Comparison of ENCODE assay signal across 18 cellular contexts in genomic region chr1:31752952-31753351, GRCh38. TPM values are rescaled to one million over a fixed set of nuclear protein-coding genes. Genes with fewer than 3 reads are reported as not detected.
DNase-seq lines count a peak whose midpoint lies in the region; ATAC-seq, FAIRE-seq and TF ChIP-seq lines count a peak whose summit lies in the region.
"Had no signal": no experiment of that assay in that cellular context is flagged by ENCODE, and none has a peak within 500 bp of the region (broad histone marks: within the 10 kb centered on the region; RNA-seq: fewer than 3 reads in every experiment).

No MANE protein-coding gene starts in this region.

- H2BK20ac ChIP-seq in H1 (ENCODE audit: low read length), result 0 out of 2 replicates have a peak overlapping the region, but pooled peaks have one; percentile 32

- peaks cover 7% of the 10 kb centered on the region for H3K27me3 Mint-ChIP-seq in activated CD4-positive, alpha-beta T cell treated with anti-CD3 and anti-CD28 coated beads, Interleukin-2, amount 10 ng/mL, durations not matched to agents 7 days and 5 days

- peaks cover 5 to 17% (median 13%) of the 10 kb centered on the region in 4 experiments; a peak in 6 of 7 replicates for H3K4me1 ChIP-seq in H1 (replicated peaks in 1 of 4; ENCODE audit: control insufficient read depth in 3 of 4, insufficient read depth in 4 of 4, low read length in 3 of 4)

- no peak for FAIRE-seq in H1 (lab: Jason Lieb, UNC)
- FAIRE-seq: kidney, TTC549 had no signal

- H4K5ac ChIP-seq in H1 (ENCODE audit: insufficient read length, low read depth, low read length), result no peak overlapping the region

- no peaks in the 10 kb centered on the region for H3K36me3 Mint-ChIP-seq in activated CD4-positive, alpha-beta T cell treated with anti-CD3 and anti-CD28 coated beads, Interleukin-2, amount 10 ng/mL, durations not matched to agents 7 days and 5 days (ENCODE audit: low read depth)

- DNase-seq in C1 segment of cervical spinal cord (lab: John Stamatoyannopoulos, UW) (peak in 9 of 14 donors; percentile 4 to 51 (median 33)), MG63 (peak; percentile 88), H1 (ENCODE audit: low read depth in 1 of 2, low spot score in 2 of 2) (no peak), pons (ENCODE audit: low spot score) (peak; percentile 39), NCI-H1436 (lab: John Stamatoyannopoulos, UW) (no peak), DMS114 treated with DMSO at 0.1 percent for 48 hours (lab: John Stamatoyannopoulos, UW; ENCODE audit: unreplicated experiment) (no peak)
- DNase-seq in activated CD4-positive, alpha-beta T cell treated with anti-CD3 and anti-CD28 coated beads, Interleukin-2, amount 10 ng/mL, durations not matched to agents 7 days and 5 days, result no peak
- DNase-seq: activated CD4-positive, alpha-beta T cell treated with anti-CD3 and anti-CD28 coated beads, Interleukin-2, amount 50 U/mL, for 48 hours; amniotic stem cell; esophagus squamous epithelium; KBM-7; kidney had no signal

- peak overlapping the region; percentile 19 for H3K4ac ChIP-seq in H1 (replicated peaks; ENCODE audit: insufficient read length, low read depth, low read length)

- no peak overlapping the region for H3K4me2 ChIP-seq in H1 (ENCODE audit: insufficient read depth in 1 of 2, low read depth in 2 of 2, low read length in 2 of 2)

- CTCF ChIA-PET in H1 (lab: Charles Lee; ENCODE audit: partially characterized antibody), result interaction anchor here (1.0 to 4.2 kb wide), 14 partner anchors 7 to 124 kb away, joined by 3 to 26 read pairs (median 4); no protein-coding TSS in a partner anchor
- CTCF ChIA-PET in activated CD4-positive, alpha-beta T cell treated with anti-CD3 and anti-CD28 coated beads, Interleukin-2, amount 10 ng/mL, durations not matched to agents 7 days and 5 days (lab: Charles Lee), result interaction anchor here (0.9 kb wide), 1 partner anchor 58 kb away, joined by 3 read pairs; no protein-coding TSS in a partner anchor

- no peak overlapping the region for H3K27ac Mint-ChIP-seq in activated CD4-positive, alpha-beta T cell treated with anti-CD3 and anti-CD28 coated beads, Interleukin-2, amount 10 ng/mL, durations not matched to agents 7 days and 5 days
- H3K27ac Mint-ChIP-seq: B cell had no signal

- H2BK120ac ChIP-seq in H1 (replicated peaks; ENCODE audit: low read depth, low read length), result no peak overlapping the region

- peak overlapping the region; percentile 27; the same call in 1 of the 2 replicates for H2BK12ac ChIP-seq in H1 (ENCODE audit: low read depth, low read length)

- H3K23me2 ChIP-seq in H1 (ENCODE audit: low read depth, low read length), result no peaks in the 10 kb centered on the region

- H3K4me3 Mint-ChIP-seq in activated CD4-positive, alpha-beta T cell treated with anti-CD3 and anti-CD28 coated beads, Interleukin-2, amount 10 ng/mL, durations not matched to agents 7 days and 5 days, result no peak overlapping the region
- H3K4me3 Mint-ChIP-seq: B cell had no signal

- H3K56ac ChIP-seq in H1 (replicated peaks; ENCODE audit: insufficient read length, low read depth, low read length), result no peak overlapping the region

- H3K18ac ChIP-seq in H1 (ENCODE audit: extremely low read depth, low read length), result peak overlapping the region; percentile 71; the same call in 1 of the 2 replicates

- no peak for TF ChIP-seq POLR2A in H1 (IDR thresholded peaks at IDR 0.05; ENCODE audit: control extremely low read depth in 1 of 2, low read depth in 2 of 2, low read length in 2 of 2)

- H3K79me2 ChIP-seq in H1 (ENCODE audit: control insufficient read depth in 1 of 2, insufficient read depth in 2 of 2, low read length in 2 of 2), result no peaks in the 10 kb centered on the region

- ATAC-seq in HG03045 (IDR thresholded peaks at IDR 0.05; ENCODE audit: unreplicated experiment), result no peak

- 0 out of 2 replicates have a peak overlapping the region, but pooled peaks have one; percentile 30 for H3K27ac ChIP-seq in H1 (ENCODE audit: low read depth, low read length)
- H3K27ac ChIP-seq: HL-60, SK-N-MC had no signal

- H4K8ac ChIP-seq in H1 (ENCODE audit: extremely low read depth, insufficient read depth, low read length), result no peak overlapping the region; the same call in 1 of the 2 replicates

- H4K91ac ChIP-seq in H1 (replicated peaks; ENCODE audit: insufficient read length, low read length), result peak overlapping the region; percentile 15

- H3K4me3 ChIP-seq in MG63 (no peak overlapping the region), H1 (ENCODE audit: extremely low read depth in 1 of 4, insufficient read depth in 2 of 4, low read depth in 3 of 4, low read length in 4 of 4) (no peak overlapping the region)
- H3K4me3 ChIP-seq: esophagus squamous epithelium, SK-N-MC had no signal

- H3K9ac ChIP-seq in H1 (replicated peaks in 1 of 4; ENCODE audit: extremely low read depth in 1 of 4, low read depth in 3 of 4, low read length in 3 of 4), result no peak overlapping the region

- H3K9me3 Mint-ChIP-seq in activated CD4-positive, alpha-beta T cell treated with anti-CD3 and anti-CD28 coated beads, Interleukin-2, amount 10 ng/mL, durations not matched to agents 7 days and 5 days, result no peaks in the 10 kb centered on the region

- no peak for TF ChIP-seq CTCF in H1 (IDR thresholded peaks at IDR 0.05; ENCODE audit: control extremely low read depth in 1 of 3, insufficient read depth in 1 of 3, low read depth in 1 of 3, low read length in 3 of 3)

- POLR2A ChIA-PET in H1 (lab: Charles Lee; ENCODE audit: partially characterized antibody), result interaction anchor here (1.1 to 2.7 kb wide), 3 partner anchors 10 to 38 kb away, joined by 3 to 7 read pairs (median 6); no protein-coding TSS in a partner anchor
- POLR2A ChIA-PET in activated CD4-positive, alpha-beta T cell treated with anti-CD3 and anti-CD28 coated beads, Interleukin-2, amount 10 ng/mL, durations not matched to agents 7 days and 5 days (lab: Charles Lee), result no interaction called here

- H3K23ac ChIP-seq in H1 (ENCODE audit: insufficient read length), result no peak overlapping the region

- 0 out of 2 replicates have a peak, but pooled peaks cover 2% of the 10 kb centered on the region for H3K36me3 ChIP-seq in MG63
- no peaks in the 10 kb centered on the region for H3K36me3 ChIP-seq in H1 (ENCODE audit: control insufficient read depth in 2 of 4, insufficient read depth in 4 of 4, low read length in 3 of 4)
- H3K36me3 ChIP-seq: esophagus squamous epithelium had no signal

- H2BK5ac ChIP-seq in H1 (ENCODE audit: low read depth, low read length), result peak overlapping the region; percentile 90

- H2AK5ac ChIP-seq in H1 (ENCODE audit: low read depth, low read length), result peak overlapping the region; percentile 48; the same call in 1 of the 2 replicates

- H3K9me3 ChIP-seq in MG63 (no peaks in the 10 kb centered on the region), H1 (ENCODE audit: insufficient read depth in 2 of 2, low read depth in 1 of 2, low read length in 1 of 2) (no peaks in the 10 kb centered on the region)
- H3K9me3 ChIP-seq: esophagus squamous epithelium had no signal

- no peak for TF ChIP-seq RAD21 in H1 (IDR thresholded peaks at IDR 0.05 in 1 of 2, conservative IDR thresholded peaks at IDR 0.05 in 1 of 2; ENCODE audit: low read depth in 2 of 2, low read length in 2 of 2)

- H3K79me1 ChIP-seq in H1 (ENCODE audit: low read depth, low read length), result no peaks in the 10 kb centered on the region; the same call in 1 of the 2 replicates

- no peak overlapping the region for H2AFZ ChIP-seq in H1 (ENCODE audit: low read length)

- no peak for TF ChIP-seq EP300 in H1 (IDR thresholded peaks at IDR 0.05; ENCODE audit: borderline replicate concordance in 1 of 2, low read depth in 2 of 2, low read length in 2 of 2)

- H3K27me3 ChIP-seq in MG63 (no peaks in the 10 kb centered on the region), H1 (replicated peaks in 1 of 4; ENCODE audit: control insufficient read depth in 3 of 4, extremely low read depth in 1 of 4, insufficient read depth in 3 of 4, low read length in 3 of 4) (no peaks in the 10 kb centered on the region)

- H2BK15ac ChIP-seq in H1 (ENCODE audit: low read length), result peak overlapping the region; percentile 97; the same call in 1 of the 2 replicates

- no peak overlapping the region for H3K14ac ChIP-seq in H1 (ENCODE audit: insufficient read length)

- H3K4me1 Mint-ChIP-seq in activated CD4-positive, alpha-beta T cell treated with anti-CD3 and anti-CD28 coated beads, Interleukin-2, amount 10 ng/mL, durations not matched to agents 7 days and 5 days, result peaks cover 21% of the 10 kb centered on the region

- no peaks in the 10 kb centered on the region for H4K20me1 ChIP-seq in H1 (replicated peaks in 1 of 2; ENCODE audit: control insufficient read depth in 1 of 2, insufficient read depth in 2 of 2, low read length in 2 of 2)

- 86% methylated on average over 7 of the region's 7 CpGs; no CpG with 5 or more reads in 1 of the 2 experiments for WGBS in H1 (ENCODE audit: extremely low coverage in 1 of 2, insufficient coverage in 1 of 2, insufficient read length in 1 of 2, insufficient replicate concordance in 2 of 2, low coverage in 1 of 2, low lambda C conversion rate in 2 of 2, missing lambda C conversion rate in 1 of 2), 2 experiments

RNA-seq across cellular contexts. Expression of gene ADGRB2, which starts 11.2 kb away (rescaled TPM):
- total RNA-seq in MG63 (2014; rRNA removed; shearing (Covaris generic); ENCODE audit: low replicate concordance), result 3.4 and 8.5 TPM in 2 replicates
- 25.8 and 26.2 TPM in 2 replicates for total RNA-seq in H1 (2021; fragmentation: NEBNext Ultra II Directional; extraction: Animal tissue kit (Norgen Biotek cat#: 25700))
- polyA plus RNA-seq in H1 (2011; rRNA removed), result 15.6 and 29.0 TPM in 2 replicates
- 20.6 TPM for polyA plus RNA-seq in H1 (2011; cell fraction: cytosol; rRNA removed)
- polyA plus RNA-seq in H1 (2011; cell fraction: nucleus; rRNA removed), result 126 TPM
- 17.3 to 29.1 TPM (median 22.1 TPM) in 4 replicates for polyA plus RNA-seq in H1 (2012, experiment 1 of 2)
- 15.4 TPM for polyA plus RNA-seq in H1 (2012, experiment 2 of 2)
- polyA plus RNA-seq in H1 (2013, experiment 1 of 2), result 13.4 TPM
- 13.0 TPM for polyA plus RNA-seq in H1 (2013, experiment 2 of 2)
- polyA minus RNA-seq in H1 (2011; rRNA and poly(A)+ RNA removed), result 7.5 and 9.4 TPM in 2 replicates
- 14.0 TPM for polyA minus RNA-seq in H1 (2011; cell fraction: cytosol; rRNA and poly(A)+ RNA removed)
- polyA minus RNA-seq in H1 (2011; cell fraction: nucleus; rRNA and poly(A)+ RNA removed), result 22.9 TPM
- total RNA-seq in activated CD4-positive, alpha-beta T cell treated with anti-CD3 and anti-CD28 coated beads, Interleukin-2, amount 10 ng/mL, durations not matched to agents 7 days and 5 days, result under 1 TPM; 0.27 to 0.31 TPM

RNA-seq across cellular contexts. Expression of gene COL16A1, which starts 49.1 kb away (rescaled TPM):
- 156 and 192 TPM in 2 replicates for total RNA-seq in MG63 (2014; rRNA removed; shearing (Covaris generic); ENCODE audit: low replicate concordance)
- 7.9 and 10.5 TPM in 2 replicates for total RNA-seq in H1 (2021; fragmentation: NEBNext Ultra II Directional; extraction: Animal tissue kit (Norgen Biotek cat#: 25700))
- 2.0 and 3.4 TPM in 2 replicates for polyA plus RNA-seq in H1 (2011; rRNA removed)
- 4.3 TPM for polyA plus RNA-seq in H1 (2011; cell fraction: cytosol; rRNA removed)
- 31.3 TPM for polyA plus RNA-seq in H1 (2011; cell fraction: nucleus; rRNA removed)
- polyA plus RNA-seq in H1 (2012, experiment 1 of 2), result 6.8 to 10.8 TPM (median 7.9 TPM) in 4 replicates
- polyA plus RNA-seq in H1 (2012, experiment 2 of 2), result 2.9 TPM
- 4.2 TPM for polyA plus RNA-seq in H1 (2013, experiment 1 of 2)
- polyA plus RNA-seq in H1 (2013, experiment 2 of 2), result 3.6 TPM
- 3.3 and 4.2 TPM in 2 replicates for polyA minus RNA-seq in H1 (2011; rRNA and poly(A)+ RNA removed)
- polyA minus RNA-seq in H1 (2011; cell fraction: cytosol; rRNA and poly(A)+ RNA removed), result 6.8 TPM
- polyA minus RNA-seq in H1 (2011; cell fraction: nucleus; rRNA and poly(A)+ RNA removed), result 8.7 TPM
- total RNA-seq in activated CD4-positive, alpha-beta T cell treated with anti-CD3 and anti-CD28 coated beads, Interleukin-2, amount 10 ng/mL, durations not matched to agents 7 days and 5 days, result not detected
- total RNA-seq: B cell, OCI-LY7 had no signal

Comparison
In these comparisons a context has a peak if more than half of its experiments do, and no peak if none do; other contexts are left out.
1. DNase-seq: peak in C1 segment of cervical spinal cord (9 of 14), MG63 (single experiment) and pons (single experiment); none in H1 (0 of 2), NCI-H1436 (single experiment), DMS114 treated with DMSO at 0.1 percent for 48 hours (single experiment) and activated CD4-positive, alpha-beta T cell treated with anti-CD3 and anti-CD28 coated beads, Interleukin-2, amount 10 ng/mL, durations not matched to agents 7 days and 5 days (single experiment).
2. RNA of gene COL16A1, which starts 49.1 kb away (total RNA-seq): 156 to 192 TPM in MG63; 7.9 to 10.5 TPM in H1 and not detected in activated CD4-positive, alpha-beta T cell treated with anti-CD3 and anti-CD28 coated beads, Interleukin-2, amount 10 ng/mL, durations not matched to agents 7 days and 5 days; every median in the first group is over 10 times any median in the second.